ENCODE assay signal across 7 cellular contexts in genomic region chr18:76803814-76804213, GRCh38. TPM values are rescaled to one million over a fixed set of nuclear protein-coding genes. Genes with fewer than 3 reads are reported as not detected.
DNase-seq lines count a peak whose midpoint lies in the region; ATAC-seq, FAIRE-seq and TF ChIP-seq lines count a peak whose summit lies in the region.

No MANE protein-coding gene starts in this region.

- no peak overlapping the region for H3K4me3 ChIP-seq in ascending aorta

- H3K9me3 ChIP-seq in ascending aorta, result no peaks in the 10 kb centered on the region

- no peaks in the 10 kb centered on the region for H3K27me3 ChIP-seq in ascending aorta

- H3K27ac Mint-ChIP-seq in immature natural killer cell, result peak overlapping the region in 1 of 6 donors; percentile 16

- H3K27me3 Mint-ChIP-seq in immature natural killer cell (ENCODE audit: low read depth in 3 of 3), result peaks cover 0 to 8% (median 7%) of the 10 kb centered on the region in 3 donors

- peaks cover 2 to 4% (median 4%) of the 10 kb centered on the region in 3 donors for H3K36me3 Mint-ChIP-seq in immature natural killer cell

- H3K27ac ChIP-seq in ascending aorta, result no peak overlapping the region

- H3K4me1 Mint-ChIP-seq in immature natural killer cell, result peaks cover 8 to 11% of the 10 kb centered on the region in 2 donors

- H3K36me3 ChIP-seq in ascending aorta, result no peaks in the 10 kb centered on the region

- H3K4me3 Mint-ChIP-seq in immature natural killer cell, result peak overlapping the region in 2 of 5 donors; percentile 0 to 37

- FAIRE-seq in GM12892 (lab: Jason Lieb, UNC), result peak; percentile 93

- peaks cover 0 to 4% of the 10 kb centered on the region in 2 donors for H3K4me1 ChIP-seq in ascending aorta

- DNase-seq in GM12892 (ENCODE audit: insufficient read length) (peak; percentile 46), NCI-H1694 treated with DMSO at 0.1 percent for 48 hours (lab: John Stamatoyannopoulos, UW) (peak; percentile 45), T-helper 22 cell (ENCODE audit: low read depth) (peak; percentile 22), ascending aorta (ENCODE audit: low spot score in 2 of 2) (no peak), immature natural killer cell (peak; percentile 48 to 63 (median 56))
- peak; percentile 48 to 69 (median 60) for DNase-seq in stimulated activated CD4-positive, alpha-beta T cell treated with anti-CD3 and anti-CD28 coated beads, Interleukin-1b, Interleukin-23, amount 100 ng/mL, for 24 hours (ENCODE audit: low read depth in 4 of 4, low spot score in 1 of 4)

- peak; percentile 69 for ATAC-seq in HG02678 (IDR thresholded peaks at IDR 0.05; ENCODE audit: unreplicated experiment)

- TF ChIP-seq CTCF in ascending aorta (IDR thresholded peaks at IDR 0.05), result peak; percentile 51 to 79 (median 69)

- no peak for TF ChIP-seq POLR2A in GM12892 (IDR thresholded peaks at IDR 0.05; ENCODE audit: low read depth, low read length)

- intact Hi-C loops in ascending aorta (cut with DNase I), result loop anchor here (2.0 to 10.0 kb wide), 3 partner anchors 19 to 121 kb away; partner anchors contain the start of gene ZNF236

- no peaks in the 10 kb centered on the region for H3K9me3 Mint-ChIP-seq in immature natural killer cell

RNA-seq across cellular contexts. Expression of gene ZNF236, which starts 18.5 kb away (rescaled TPM):
- polyA plus RNA-seq in GM12892 (2012; ENCODE audit: missing spikeins), result 4.7 TPM
- total RNA-seq in ascending aorta, result 9.7 TPM
- polyA plus RNA-seq in immature natural killer cell, result 10 to 100 TPM in 1 of 3 donors, 1 to 10 TPM in 2; 2.2 to 11.5 (median 3.4) TPM

Comparison
In these comparisons a context has a peak if more than half of its experiments do, and no peak if none do; other contexts are left out.
1. DNase-seq: peak in GM12892 (single experiment), NCI-H1694 treated with DMSO at 0.1 percent for 48 hours (single experiment), T-helper 22 cell (single experiment), immature natural killer cell (3 of 3) and stimulated activated CD4-positive, alpha-beta T cell treated with anti-CD3 and anti-CD28 coated beads, Interleukin-1b, Interleukin-23, amount 100 ng/mL, for 24 hours (4 of 4); none in ascending aorta (0 of 2).